ENCODE assay signal across 1 cellular context in genomic region chr17:15957206-15957605, GRCh38.
TF ChIP-seq lines count a peak whose summit lies in the region.

No MANE protein-coding gene starts in this region.

TF ChIP-seq in K562, 482 proteins besides CTCF, POLR2A, EP300 and RAD21 (continued from another document and continues in another):
- TF ChIP-seq ILK (tag; IDR thresholded peaks at IDR 0.05; ENCODE audit: borderline replicate concordance, low read depth) (no peak), TARDBP (IDR thresholded peaks at IDR 0.05) (no peak), YBX1 (IDR thresholded peaks at IDR 0.05) (no peak), ETS2 (tag; IDR thresholded peaks at IDR 0.05; ENCODE audit: borderline replicate concordance, poor library complexity, severe bottlenecking) (no peak), LEF1 (IDR thresholded peaks at IDR 0.05) (no peak), STAT6 (CRISPR knock-in tag; IDR thresholded peaks at IDR 0.05) (no peak), HDAC2 (IDR thresholded peaks at IDR 0.05) (no peak), RREB1 (CRISPR knock-in tag; IDR thresholded peaks at IDR 0.05) (no peak), DEAF1 (CRISPR knock-in tag; IDR thresholded peaks at IDR 0.05) (no peak), THAP7 (CRISPR knock-in tag; IDR thresholded peaks at IDR 0.05) (no peak), JUND (IDR thresholded peaks at IDR 0.05; ENCODE audit: borderline replicate concordance, low read depth, low read length) (peak; percentile 58; the same call in 1 of the 2 replicates), JUND (tag; IDR thresholded peaks at IDR 0.05; ENCODE audit: borderline replicate concordance, low read depth, low read length) (no peak; the same call in 2 of the 3 replicates), ZBTB11 (CRISPR knock-in tag; IDR thresholded peaks at IDR 0.05) (0 out of 6 replicates have a peak, but pooled peaks of 1 of the 3 experiments have one; percentile 20), POLR2H (tag; IDR thresholded peaks at IDR 0.05; ENCODE audit: low read depth) (no peak), POLR3A (IDR thresholded peaks at IDR 0.05; ENCODE audit: borderline replicate concordance, extremely low read depth, insufficient read depth, insufficient read length) (no peak), GTF2B (IDR thresholded peaks at IDR 0.05; ENCODE audit: extremely low read depth, insufficient read length) (no peak), CC2D1A (IDR thresholded peaks at IDR 0.05) (no peak), ZNF354B (CRISPR knock-in tag; IDR thresholded peaks at IDR 0.05) (no peak), ZC3H8 (IDR thresholded peaks at IDR 0.05) (no peak), ZNF318 (IDR thresholded peaks at IDR 0.05; ENCODE audit: borderline replicate concordance in 1 of 2, low read depth in 1 of 2) (no peak), NBN (IDR thresholded peaks at IDR 0.05; ENCODE audit: low read depth) (no peak), ATF3 (IDR thresholded peaks at IDR 0.05) (peak; percentile 46; the same call in 1 of the 2 replicates), ATF3 (CRISPR knock-in tag; conservative IDR thresholded peaks at IDR 0.05) (no peak), ZBTB2 (IDR thresholded peaks at IDR 0.05) (no peak), ZNF263 (CRISPR knock-in tag; IDR thresholded peaks at IDR 0.05; ENCODE audit: borderline replicate concordance) (no peak), ZNF324 (CRISPR knock-in tag; IDR thresholded peaks at IDR 0.05) (no peak), ZNF253 (CRISPR knock-in tag; conservative IDR thresholded peaks at IDR 0.05) (no peak), ILF3 (IDR thresholded peaks at IDR 0.05; ENCODE audit: borderline replicate concordance) (no peak)
